ENCODE assay signal across 9 cellular contexts in genomic region chr18:13051950-13052349, GRCh38.
DNase-seq lines count a peak whose midpoint lies in the region; ATAC-seq and TF ChIP-seq lines count a peak whose summit lies in the region.
"Had no signal": no experiment of that assay in that cellular context is flagged by ENCODE, and none has a peak within 500 bp of the region (broad histone marks: within the 10 kb centered on the region; RNA-seq: fewer than 3 reads in every experiment).

No MANE protein-coding gene starts in this region.

- POLR2A ChIA-PET in activated B cell treated with CpG ODN at 0.5 μM for 24 hours (lab: Charles Lee) = interaction anchor here (0.5 to 1.1 kb wide), 5 partner anchors 53 to 675 kb away, joined by 3 to 5 read pairs (median 3); partner anchors contain the start of genes AFG3L2 and CEP192

- peaks cover 25 to 45% of the 10 kb centered on the region in 2 donors for H3K36me3 Mint-ChIP-seq in activated T-cell treated with anti-CD3 and anti-CD28 coated beads, Interleukin-2, amount 50 U/mL, for 72 hours (ENCODE audit: insufficient read depth in 2 of 2)
- H3K36me3 Mint-ChIP-seq in activated T-cell treated with anti-CD3 and anti-CD28 coated beads, Interleukin-2, amount 50 U/mL, for 4 hours (ENCODE audit: insufficient read depth) = peaks cover 47% of the 10 kb centered on the region
- peaks cover 69% of the 10 kb centered on the region for H3K36me3 Mint-ChIP-seq in activated B cell treated with CpG ODN at 0.5 μM for 24 hours (ENCODE audit: low read depth)
- H3K36me3 Mint-ChIP-seq in stimulated activated naive B cell treated with anti-CD40 and anti-IgM and Interleukin-4, amounts not matched to agents 10 μg/mL and 1 μg/mL and 100 μg/mL, for 72 hours = peaks cover 53 to 74% of the 10 kb centered on the region in 2 donors

- H3K9me3 Mint-ChIP-seq in activated T-cell treated with anti-CD3 and anti-CD28 coated beads, Interleukin-2, amount 50 U/mL, for 72 hours = no peaks in the 10 kb centered on the region
- H3K9me3 Mint-ChIP-seq in activated T-cell treated with anti-CD3 and anti-CD28 coated beads, Interleukin-2, amount 50 U/mL, for 4 hours = no peaks in the 10 kb centered on the region
- no peaks in the 10 kb centered on the region for H3K9me3 Mint-ChIP-seq in activated B cell treated with CpG ODN at 0.5 μM for 24 hours
- no peaks in the 10 kb centered on the region for H3K9me3 Mint-ChIP-seq in stimulated activated naive B cell treated with anti-CD40 and anti-IgM and Interleukin-4, amounts not matched to agents 10 μg/mL and 1 μg/mL and 100 μg/mL, for 72 hours

- no peak for DNase-seq in activated T-cell treated with anti-CD3 and anti-CD28 coated beads, Interleukin-2, amount 50 U/mL, for 72 hours
- DNase-seq in activated T-cell treated with anti-CD3 and anti-CD28 coated beads, Interleukin-2, amount 50 U/mL, for 4 hours = no peak
- DNase-seq in activated B cell treated with CpG ODN at 0.5 μM for 24 hours = peak; percentile 19
- DNase-seq in stimulated activated naive B cell treated with anti-CD40 and anti-IgM and Interleukin-4, amounts not matched to agents 10 μg/mL and 1 μg/mL and 100 μg/mL, for 72 hours = peak; percentile 49
- no peak for DNase-seq in activated CD8-positive, alpha-beta memory T cell treated with anti-CD3 and anti-CD28 coated beads for 24 hours
- DNase-seq: NCI-H2081 treated with DMSO at 0.1 percent for 48 hours had no signal

- no peaks in the 10 kb centered on the region for H3K27me3 Mint-ChIP-seq in activated T-cell treated with anti-CD3 and anti-CD28 coated beads, Interleukin-2, amount 50 U/mL, for 72 hours (ENCODE audit: low read depth)
- H3K27me3 Mint-ChIP-seq in activated T-cell treated with anti-CD3 and anti-CD28 coated beads, Interleukin-2, amount 50 U/mL, for 4 hours (ENCODE audit: low read depth) = no peaks in the 10 kb centered on the region
- H3K27me3 Mint-ChIP-seq in activated B cell treated with CpG ODN at 0.5 μM for 24 hours = no peaks in the 10 kb centered on the region
- H3K27me3 Mint-ChIP-seq in stimulated activated naive B cell treated with anti-CD40 and anti-IgM and Interleukin-4, amounts not matched to agents 10 μg/mL and 1 μg/mL and 100 μg/mL, for 72 hours = no peaks in the 10 kb centered on the region

- no peak for TF ChIP-seq CTCF in activated B cell treated with CpG ODN at 0.5 μM for 24 hours (IDR thresholded peaks at IDR 0.05)

- H3K27ac Mint-ChIP-seq in activated T-cell treated with anti-CD3 and anti-CD28 coated beads, Interleukin-2, amount 50 U/mL, for 72 hours = peak overlapping the region; percentile 29
- H3K27ac Mint-ChIP-seq in activated B cell treated with CpG ODN at 0.5 μM for 24 hours = peak overlapping the region; percentile 91
- peak overlapping the region; percentile 92 for H3K27ac Mint-ChIP-seq in stimulated activated naive B cell treated with anti-CD40 and anti-IgM and Interleukin-4, amounts not matched to agents 10 μg/mL and 1 μg/mL and 100 μg/mL, for 72 hours

- no peak overlapping the region for H3K4me3 Mint-ChIP-seq in activated T-cell treated with anti-CD3 and anti-CD28 coated beads, Interleukin-2, amount 50 U/mL, for 72 hours
- no peak overlapping the region for H3K4me3 Mint-ChIP-seq in activated T-cell treated with anti-CD3 and anti-CD28 coated beads, Interleukin-2, amount 50 U/mL, for 4 hours
- H3K4me3 Mint-ChIP-seq in activated B cell treated with CpG ODN at 0.5 μM for 24 hours = peak overlapping the region; percentile 56
- H3K4me3 Mint-ChIP-seq in stimulated activated naive B cell treated with anti-CD40 and anti-IgM and Interleukin-4, amounts not matched to agents 10 μg/mL and 1 μg/mL and 100 μg/mL, for 72 hours = peak overlapping the region; percentile 36 to 64

- peaks cover 6% of the 10 kb centered on the region for H3K4me1 Mint-ChIP-seq in activated T-cell treated with anti-CD3 and anti-CD28 coated beads, Interleukin-2, amount 50 U/mL, for 72 hours (ENCODE audit: low read depth)
- H3K4me1 Mint-ChIP-seq in activated T-cell treated with anti-CD3 and anti-CD28 coated beads, Interleukin-2, amount 50 U/mL, for 4 hours (ENCODE audit: low read depth) = peaks cover 14% of the 10 kb centered on the region
- H3K4me1 Mint-ChIP-seq in activated B cell treated with CpG ODN at 0.5 μM for 24 hours = peaks cover 21% of the 10 kb centered on the region
- H3K4me1 Mint-ChIP-seq in stimulated activated naive B cell treated with anti-CD40 and anti-IgM and Interleukin-4, amounts not matched to agents 10 μg/mL and 1 μg/mL and 100 μg/mL, for 72 hours = peaks cover 14 to 17% of the 10 kb centered on the region in 2 donors

- CTCF ChIA-PET in activated B cell treated with CpG ODN at 0.5 μM for 24 hours (lab: Charles Lee) = no interaction called here

- intact Hi-C loops in activated B cell treated with CpG ODN at 0.5 μM for 24 hours (cut with micrococcal nuclease) = loop anchor here (1.0 to 2.0 kb wide), 2 partner anchors 15 to 61 kb away; partner anchors contain the start of gene CEP192

- no peak for ATAC-seq in activated T-cell treated with anti-CD3 and anti-CD28 coated beads, Interleukin-2, amount 50 U/mL, for 72 hours (replicated peaks in 1 of 2)
- no peak for ATAC-seq in activated T-cell treated with anti-CD3 and anti-CD28 coated beads, Interleukin-2, amount 50 U/mL, for 4 hours
- ATAC-seq in HG03432 (IDR thresholded peaks at IDR 0.05; ENCODE audit: unreplicated experiment) (peak; percentile 55), activated B cell treated with CpG ODN at 0.5 μM for 24 hours (ENCODE audit: low read depth) (peak; percentile 96), GM19463 (IDR thresholded peaks at IDR 0.05; ENCODE audit: unreplicated experiment) (no peak), HG03342 (IDR thresholded peaks at IDR 0.05; ENCODE audit: unreplicated experiment) (no peak)
- peak; percentile 99 for ATAC-seq in stimulated activated naive B cell treated with anti-CD40 and anti-IgM and Interleukin-4, amounts not matched to agents 10 μg/mL and 1 μg/mL and 100 μg/mL, for 72 hours (replicated peaks)

Comparison
In these comparisons a context has a peak if more than half of its experiments do, and no peak if none do; other contexts are left out.
1. ATAC-seq: peak in HG03432 (single experiment), activated B cell treated with CpG ODN at 0.5 μM for 24 hours (single experiment) and stimulated activated naive B cell treated with anti-CD40 and anti-IgM and Interleukin-4, amounts not matched to agents 10 μg/mL and 1 μg/mL and 100 μg/mL, for 72 hours (2 of 2); none in activated T-cell treated with anti-CD3 and anti-CD28 coated beads, Interleukin-2, amount 50 U/mL, for 72 hours (0 of 2), activated T-cell treated with anti-CD3 and anti-CD28 coated beads, Interleukin-2, amount 50 U/mL, for 4 hours (0 of 2), GM19463 (single experiment) and HG03342 (single experiment).
2. DNase-seq: peak in activated B cell treated with CpG ODN at 0.5 μM for 24 hours (single experiment) and stimulated activated naive B cell treated with anti-CD40 and anti-IgM and Interleukin-4, amounts not matched to agents 10 μg/mL and 1 μg/mL and 100 μg/mL, for 72 hours (single experiment); none in activated T-cell treated with anti-CD3 and anti-CD28 coated beads, Interleukin-2, amount 50 U/mL, for 72 hours (0 of 2), activated T-cell treated with anti-CD3 and anti-CD28 coated beads, Interleukin-2, amount 50 U/mL, for 4 hours (single experiment) and activated CD8-positive, alpha-beta memory T cell treated with anti-CD3 and anti-CD28 coated beads for 24 hours (single experiment).
3. H3K27ac Mint-ChIP-seq: peak in every context shown above with its lines; median percentile 92 in stimulated activated naive B cell treated with anti-CD40 and anti-IgM and Interleukin-4, amounts not matched to agents 10 μg/mL and 1 μg/mL and 100 μg/mL, for 72 hours; 91 in activated B cell treated with CpG ODN at 0.5 μM for 24 hours; 29 in activated T-cell treated with anti-CD3 and anti-CD28 coated beads, Interleukin-2, amount 50 U/mL, for 72 hours.
4. H3K4me3 Mint-ChIP-seq: peak in activated B cell treated with CpG ODN at 0.5 μM for 24 hours (single experiment) and stimulated activated naive B cell treated with anti-CD40 and anti-IgM and Interleukin-4, amounts not matched to agents 10 μg/mL and 1 μg/mL and 100 μg/mL, for 72 hours (2 of 2); none in activated T-cell treated with anti-CD3 and anti-CD28 coated beads, Interleukin-2, amount 50 U/mL, for 72 hours (0 of 2) and activated T-cell treated with anti-CD3 and anti-CD28 coated beads, Interleukin-2, amount 50 U/mL, for 4 hours (single experiment).